Comparison of ENCODE assay signal across 3 cellular contexts in the genomic region with DNA sequence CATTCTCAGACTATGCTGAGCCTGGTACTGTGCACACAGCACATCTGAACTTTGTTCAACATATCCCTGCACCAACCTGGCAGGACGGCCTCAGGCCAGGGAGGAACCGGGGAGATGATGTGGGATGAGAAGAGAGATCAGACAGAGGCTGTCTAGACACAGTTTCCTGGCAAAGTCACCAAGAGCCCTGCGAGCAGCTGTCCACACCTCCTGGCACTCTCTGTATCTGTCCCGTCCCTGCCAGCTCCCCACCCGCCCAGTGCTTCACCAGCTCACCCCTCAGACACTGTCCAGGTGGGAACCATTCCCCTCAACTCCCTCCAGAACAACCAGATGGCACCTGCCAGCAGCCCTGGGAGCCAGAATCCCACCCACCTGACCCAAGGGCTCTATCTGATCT. TPM values are rescaled to one million over a fixed set of nuclear protein-coding genes. Genes with fewer than 3 reads are reported as not detected.
"Had no signal": no experiment of that assay in that cellular context is flagged by ENCODE, and none has a peak within 500 bp of the region (broad histone marks: within the 10 kb centered on the region; RNA-seq: fewer than 3 reads in every experiment).

No MANE protein-coding gene starts in this region.

RNA-seq across cellular contexts. Expression of gene NPIPA5, which starts 39.1 kb away (rescaled TPM):
- total RNA-seq: hepatocyte, smooth muscle cell had no signal

RNA-seq across cellular contexts. Expression of gene MPV17L, which starts 56.5 kb away (rescaled TPM):
- total RNA-seq: naive thymus-derived CD8-positive, alpha-beta T cell; smooth muscle cell had no signal
- polyA plus RNA-seq: naive thymus-derived CD8-positive, alpha-beta T cell; smooth muscle cell had no signal
